Comparison of ENCODE assay signal across 15 cellular contexts in genomic region chr11:16669799-16670415, GRCh38.
DNase-seq lines count a peak whose midpoint lies in the region; ATAC-seq and TF ChIP-seq lines count a peak whose summit lies in the region.
"Had no signal": no experiment of that assay in that cellular context is flagged by ENCODE, and none has a peak within 500 bp of the region (broad histone marks: within the 10 kb centered on the region; RNA-seq: fewer than 3 reads in every experiment).

No MANE protein-coding gene starts in this region.

- H3K36me3 ChIP-seq in MG63 (no peaks in the 10 kb centered on the region), MM.1S (replicated peaks; ENCODE audit: insufficient read depth, low read length) (no peaks in the 10 kb centered on the region)
- H3K36me3 ChIP-seq: esophagus squamous epithelium, suprapubic skin had no signal

- H3K27ac ChIP-seq in MM.1S (ENCODE audit: low read length) = no peak overlapping the region
- H3K27ac ChIP-seq: esophagus squamous epithelium, parathyroid adenoma, suprapubic skin had no signal

- H3K4me1 Mint-ChIP-seq in stimulated activated naive CD8-positive, alpha-beta T cell treated with anti-CD3 and anti-CD28 coated beads, Interleukin-15, amount 100 ng/mL, for 72 hours = no peaks in the 10 kb centered on the region

- H3K27me3 ChIP-seq in MG63 (no peaks in the 10 kb centered on the region), MM.1S (replicated peaks; ENCODE audit: insufficient read depth, low read length) (no peaks in the 10 kb centered on the region)
- H3K27me3 ChIP-seq: esophagus squamous epithelium, suprapubic skin had no signal

- TF ChIP-seq CTCF in cardiac fibroblast (IDR thresholded peaks at IDR 0.05; ENCODE audit: low read depth, low read length) (no peak), MM.1S (IDR thresholded peaks at IDR 0.05; ENCODE audit: low read length) (no peak)

- H3K27me3 Mint-ChIP-seq in stimulated activated naive CD8-positive, alpha-beta T cell treated with anti-CD3 and anti-CD28 coated beads, Interleukin-15, amount 100 ng/mL, for 72 hours = peaks cover 14% of the 10 kb centered on the region

- no peaks in the 10 kb centered on the region for H3F3A ChIP-seq in MM.1S (ENCODE audit: insufficient read depth, low read length)

- H3K9me3 ChIP-seq in MG63 (no peaks in the 10 kb centered on the region), MM.1S (replicated peaks; ENCODE audit: insufficient read depth, low read length) (no peaks in the 10 kb centered on the region)

- H3K4me3 ChIP-seq in MG63 (no peak overlapping the region), cardiac fibroblast (replicated peaks in 1 of 2; ENCODE audit: low read depth in 2 of 2, low read length in 2 of 2) (no peak overlapping the region), MM.1S (ENCODE audit: low read length) (no peak overlapping the region)
- H3K4me3 ChIP-seq: esophagus squamous epithelium, suprapubic skin had no signal

- no peaks in the 10 kb centered on the region for H3K79me2 ChIP-seq in MM.1S (ENCODE audit: low read length)
- H3K79me2 ChIP-seq: parathyroid adenoma had no signal

- peaks cover 22 to 30% of the 10 kb centered on the region in 2 donors for H3K9me3 Mint-ChIP-seq in stimulated activated naive CD8-positive, alpha-beta T cell treated with anti-CD3 and anti-CD28 coated beads, Interleukin-15, amount 100 ng/mL, for 72 hours

- no peaks in the 10 kb centered on the region for H3K9me2 ChIP-seq in MM.1S (replicated peaks; ENCODE audit: insufficient read depth, low read length)

- peak; percentile 18 for DNase-seq in GDM1 (lab: John Stamatoyannopoulos, UW)
- DNase-seq in MG63 = peak; percentile 4
- DNase-seq in cardiac fibroblast (ENCODE audit: low read depth in 2 of 2) = peak; percentile 23 to 27
- peak; percentile 5 for DNase-seq in myocyte (ENCODE audit: low read depth)
- no peak for DNase-seq in MM.1S
- DNase-seq in stimulated activated naive CD8-positive, alpha-beta T cell treated with anti-CD3 and anti-CD28 coated beads, Interleukin-15, amount 100 ng/mL, for 72 hours = no peak
- DNase-seq: CD4-positive, alpha-beta memory T cell; esophagus squamous epithelium; HFFc6; NK-92 treated with Interleukin-12 subunit alpha and Interleukin-12 subunit beta, amount 100 ng/mL, for 24 hours; T-helper 2 cell had no signal

- no peak overlapping the region for H3K4me3 Mint-ChIP-seq in stimulated activated naive CD8-positive, alpha-beta T cell treated with anti-CD3 and anti-CD28 coated beads, Interleukin-15, amount 100 ng/mL, for 72 hours
- H3K4me3 Mint-ChIP-seq: CD4-positive, alpha-beta memory T cell; HFFc6 had no signal

- H2AFZ ChIP-seq in MM.1S (ENCODE audit: low read length) = no peak overlapping the region
- H2AFZ ChIP-seq: parathyroid adenoma had no signal

- H3K27ac Mint-ChIP-seq in stimulated activated naive CD8-positive, alpha-beta T cell treated with anti-CD3 and anti-CD28 coated beads, Interleukin-15, amount 100 ng/mL, for 72 hours = no peak overlapping the region
- H3K27ac Mint-ChIP-seq: CD4-positive, alpha-beta memory T cell; HFFc6 had no signal

- H3K9ac ChIP-seq in MM.1S (ENCODE audit: low read length) = no peak overlapping the region
- H3K9ac ChIP-seq: parathyroid adenoma had no signal

- no peaks in the 10 kb centered on the region for H3K4me1 ChIP-seq in MM.1S (ENCODE audit: low read length)
- H3K4me1 ChIP-seq: esophagus squamous epithelium, parathyroid adenoma, suprapubic skin had no signal

- no peak overlapping the region for H3K4me2 ChIP-seq in MM.1S (ENCODE audit: low read depth, low read length)

- H4K20me1 ChIP-seq in MM.1S (ENCODE audit: insufficient read depth, low read length) = no peaks in the 10 kb centered on the region

- ATAC-seq in HG02798 (IDR thresholded peaks at IDR 0.05; ENCODE audit: poor library complexity, unreplicated experiment) (no peak), HG03139 (IDR thresholded peaks at IDR 0.05; ENCODE audit: unreplicated experiment) (no peak)
- ATAC-seq in stimulated activated naive CD8-positive, alpha-beta T cell treated with anti-CD3 and anti-CD28 coated beads, Interleukin-15, amount 100 ng/mL, for 72 hours = no peak

Comparison
In these comparisons a context has a peak if more than half of its experiments do, and no peak if none do; other contexts are left out.
1. DNase-seq: peak in GDM1 (single experiment), MG63 (single experiment), cardiac fibroblast (2 of 2) and myocyte (single experiment); none in MM.1S (single experiment) and stimulated activated naive CD8-positive, alpha-beta T cell treated with anti-CD3 and anti-CD28 coated beads, Interleukin-15, amount 100 ng/mL, for 72 hours (0 of 2).